18 cellular contexts compared by ENCODE assay signal in the genomic region with DNA sequence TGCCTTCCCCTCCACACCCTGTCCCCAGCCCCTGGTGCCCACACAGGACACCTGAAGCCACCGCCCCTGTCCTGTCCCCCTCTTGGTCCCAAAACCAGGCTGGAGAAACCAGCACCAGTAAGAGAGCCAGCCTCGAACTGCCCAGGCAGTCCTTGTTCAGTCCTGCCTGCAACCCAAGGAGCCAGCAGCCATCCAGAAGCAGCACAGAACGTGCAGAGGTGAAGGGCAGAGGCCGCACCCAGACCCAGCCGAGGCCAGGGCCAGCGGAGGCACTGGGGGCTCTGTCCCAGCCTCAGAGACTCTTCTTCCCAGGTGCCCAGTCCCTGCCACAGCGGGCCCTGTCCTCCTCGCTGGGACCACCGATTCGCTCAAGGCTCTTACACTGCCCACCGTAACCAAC. TPM values are rescaled to one million over a fixed set of nuclear protein-coding genes. Genes with fewer than 3 reads are reported as not detected.
A peak's percentile ranks its signal among the peaks of the same experiment; 100 is the strongest.
DNase-seq lines count a peak whose midpoint lies in the region; ATAC-seq and TF ChIP-seq lines count a peak whose summit lies in the region.
"Had no signal": no experiment of that assay in that cellular context is flagged by ENCODE, and none has a peak within 500 bp of the region (broad histone marks: within the 10 kb centered on the region; RNA-seq: fewer than 3 reads in every experiment).

No MANE protein-coding gene starts in this region.

- no peak overlapping the region for H3K27ac Mint-ChIP-seq in chondrocyte (ENCODE audit: unreplicated experiment)
- peak overlapping the region; percentile 21 for H3K27ac Mint-ChIP-seq in neural crest cell (ENCODE audit: unreplicated experiment)
- H3K27ac Mint-ChIP-seq: CD4-positive, CD25-positive, alpha-beta regulatory T cell had no signal

- H3K4me3 Mint-ChIP-seq in chondrocyte (ENCODE audit: unreplicated experiment), result no peak overlapping the region
- H3K4me3 Mint-ChIP-seq in neural crest cell, result no peak overlapping the region
- H3K4me3 Mint-ChIP-seq: CD4-positive, CD25-positive, alpha-beta regulatory T cell had no signal

- H3K4me3 ChIP-seq in right atrium auricular region (no peak overlapping the region), upper lobe of right lung (no peak overlapping the region)
- H3K4me3 ChIP-seq: BLaER1 treated with 17β-estradiol and CSF1 and Interleukin-3, amounts not matched to agents 10 nM and 100 nM; GM12878 had no signal

- H3K36me3 Mint-ChIP-seq in chondrocyte (ENCODE audit: low read depth) (no peaks in the 10 kb centered on the region), neural crest cell (ENCODE audit: low read depth) (no peaks in the 10 kb centered on the region)
- H3K36me3 Mint-ChIP-seq: CD4-positive, CD25-positive, alpha-beta regulatory T cell had no signal

- H3K4me1 Mint-ChIP-seq in chondrocyte (ENCODE audit: low read depth) (no peaks in the 10 kb centered on the region), neural crest cell (no peaks in the 10 kb centered on the region)
- H3K4me1 Mint-ChIP-seq: CD4-positive, CD25-positive, alpha-beta regulatory T cell had no signal

- H3K9me3 ChIP-seq in right atrium auricular region (no peaks in the 10 kb centered on the region), upper lobe of right lung (no peaks in the 10 kb centered on the region)
- H3K9me3 ChIP-seq: BLaER1 treated with 17β-estradiol and CSF1 and Interleukin-3, amounts not matched to agents 10 nM and 100 nM had no signal

- intact Hi-C loops in left ventricle myocardium superior (cut with micrococcal nuclease), result no loop called here
- intact Hi-C loops in upper lobe of right lung (cut with DNase I), result no loop called here

- no peak for TF ChIP-seq CTCF in right atrium auricular region (IDR thresholded peaks at IDR 0.05)
- TF ChIP-seq CTCF in chondrocyte (IDR thresholded peaks at IDR 0.05), result no peak
- no peak for TF ChIP-seq CTCF in neural crest cell (conservative IDR thresholded peaks at IDR 0.05)
- TF ChIP-seq CTCF in upper lobe of right lung (IDR thresholded peaks at IDR 0.05), result no peak

- H3K27ac ChIP-seq in right atrium auricular region, result no peak overlapping the region
- no peak overlapping the region for H3K27ac ChIP-seq in upper lobe of right lung
- H3K27ac ChIP-seq: BLaER1 treated with 17β-estradiol and CSF1 and Interleukin-3, amounts not matched to agents 10 nM and 100 nM had no signal

- H3K27me3 ChIP-seq in right atrium auricular region (no peaks in the 10 kb centered on the region), upper lobe of right lung (peaks cover 11% of the 10 kb centered on the region)
- H3K27me3 ChIP-seq: BLaER1 treated with 17β-estradiol and CSF1 and Interleukin-3, amounts not matched to agents 10 nM and 100 nM had no signal

- no peaks in the 10 kb centered on the region for H3K4me1 ChIP-seq in right atrium auricular region
- no peaks in the 10 kb centered on the region for H3K4me1 ChIP-seq in upper lobe of right lung

- ATAC-seq in left ventricle myocardium superior, result no peak
- peak; percentile 11 for ATAC-seq in upper lobe of right lung
- ATAC-seq in GM18511 (IDR thresholded peaks at IDR 0.05; ENCODE audit: unreplicated experiment), result no peak
- ATAC-seq: GM12878 had no signal

- DNase-seq in left ventricle myocardium superior (peak; percentile 14), right atrium auricular region (ENCODE audit: low spot score) (no peak), chondrocyte (ENCODE audit: low spot score) (peak; percentile 84), neural crest cell (ENCODE audit: low read depth, low spot score) (no peak), upper lobe of right lung (no peak), DMS153 (lab: John Stamatoyannopoulos, UW) (no peak), cortex of kidney (lab: John Stamatoyannopoulos, UW) (no peak)
- DNase-seq: ACHN; Calu3; CD4-positive, CD25-positive, alpha-beta regulatory T cell; DMS 273 treated with DMSO at 0.1 percent for 48 hours; H7; IMR-90 had no signal

- H3K9me3 Mint-ChIP-seq in chondrocyte (ENCODE audit: low read depth), result no peaks in the 10 kb centered on the region
- no peaks in the 10 kb centered on the region for H3K9me3 Mint-ChIP-seq in neural crest cell
- H3K9me3 Mint-ChIP-seq: CD4-positive, CD25-positive, alpha-beta regulatory T cell had no signal

- peaks cover 21% of the 10 kb centered on the region for H3K27me3 Mint-ChIP-seq in chondrocyte (ENCODE audit: low read depth)
- H3K27me3 Mint-ChIP-seq in neural crest cell (ENCODE audit: low read depth), result peaks cover 2% of the 10 kb centered on the region
- H3K27me3 Mint-ChIP-seq: CD4-positive, CD25-positive, alpha-beta regulatory T cell had no signal

- H3K36me3 ChIP-seq in right atrium auricular region (no peaks in the 10 kb centered on the region), upper lobe of right lung (no peaks in the 10 kb centered on the region)
- H3K36me3 ChIP-seq: BLaER1 treated with 17β-estradiol and CSF1 and Interleukin-3, amounts not matched to agents 10 nM and 100 nM had no signal

RNA-seq across cellular contexts. Expression of a gene that starts 23.3 kb away (rescaled TPM):
- total RNA-seq in left ventricle myocardium superior (not detected), right atrium auricular region (not detected), chondrocyte (not detected in 3 replicates), neural crest cell (1.5 and 2.4 TPM in 2 replicates), upper lobe of right lung (not detected)
- total RNA-seq: A172; Calu3; CD4-positive, CD25-positive, alpha-beta regulatory T cell; G401; GM12878; IMR-90 had no signal

Comparison
In these comparisons a context has a peak if more than half of its experiments do, and no peak if none do; other contexts are left out.
1. DNase-seq: peak in left ventricle myocardium superior (single experiment) and chondrocyte (single experiment); none in right atrium auricular region (single experiment), neural crest cell (single experiment), upper lobe of right lung (single experiment), DMS153 (single experiment) and cortex of kidney (single experiment).